ENCODE assay signal across 16 cellular contexts in genomic region chr12:10285919-10286318, GRCh38. TPM values are rescaled to one million over a fixed set of nuclear protein-coding genes. Genes with fewer than 3 reads are reported as not detected.
A peak's percentile ranks its signal among the peaks of the same experiment; 100 is the strongest.
DNase-seq lines count a peak whose midpoint lies in the region; ATAC-seq lines count a peak whose summit lies in the region.
"Had no signal": no experiment of that assay in that cellular context is flagged by ENCODE, and none has a peak within 500 bp of the region (broad histone marks: within the 10 kb centered on the region; RNA-seq: fewer than 3 reads in every experiment).

No MANE protein-coding gene starts in this region.

- H3K27ac Mint-ChIP-seq in activated CD8-positive, alpha-beta T cell treated with anti-CD3 and anti-CD28 coated beads, Interleukin-2, amount 10 ng/mL, durations not matched to agents 7 days and 5 days, result peak overlapping the region; percentile 26
- H3K27ac Mint-ChIP-seq in naive thymus-derived CD4-positive, alpha-beta T cell, result no peak overlapping the region

- ATAC-seq in activated CD8-positive, alpha-beta T cell treated with anti-CD3 and anti-CD28 coated beads, Interleukin-2, amount 10 ng/mL, durations not matched to agents 7 days and 5 days, result peak; percentile 51
- peak; percentile 46 for ATAC-seq in naive thymus-derived CD4-positive, alpha-beta T cell
- ATAC-seq in left lobe of liver, result no peak
- no peak for ATAC-seq in Right ventricle myocardium superior (ENCODE audit: poor library complexity)

- no peak overlapping the region for H3K4me3 Mint-ChIP-seq in activated CD8-positive, alpha-beta T cell treated with anti-CD3 and anti-CD28 coated beads, Interleukin-2, amount 10 ng/mL, durations not matched to agents 7 days and 5 days
- H3K4me3 Mint-ChIP-seq in naive thymus-derived CD4-positive, alpha-beta T cell, result peak overlapping the region in 1 of 10 donors; percentile 26

- POLR2A ChIA-PET in activated CD8-positive, alpha-beta T cell treated with anti-CD3 and anti-CD28 coated beads, Interleukin-2, amount 10 ng/mL, durations not matched to agents 7 days and 5 days (lab: Charles Lee), result no interaction called here
- POLR2A ChIA-PET in naive thymus-derived CD4-positive, alpha-beta T cell (lab: Charles Lee), result no interaction called here

- H3K4me1 ChIP-seq in naive thymus-derived CD4-positive, alpha-beta T cell (ENCODE audit: control insufficient read depth in 2 of 2, insufficient read depth in 2 of 2, low read length in 2 of 2), result peaks cover 0 to 16% of the 10 kb centered on the region in 2 donors
- H3K4me1 ChIP-seq: prostate gland had no signal

- no peaks in the 10 kb centered on the region for H3K27me3 Mint-ChIP-seq in activated CD8-positive, alpha-beta T cell treated with anti-CD3 and anti-CD28 coated beads, Interleukin-2, amount 10 ng/mL, durations not matched to agents 7 days and 5 days (ENCODE audit: low read depth)
- peaks cover 0 to 14% (median 6%) of the 10 kb centered on the region in 5 donors for H3K27me3 Mint-ChIP-seq in naive thymus-derived CD4-positive, alpha-beta T cell

- no peaks in the 10 kb centered on the region for H3K9me3 ChIP-seq in naive thymus-derived CD4-positive, alpha-beta T cell (ENCODE audit: control insufficient read depth in 2 of 3, low read length in 3 of 3)
- H3K9me3 ChIP-seq: prostate gland had no signal

- intact Hi-C loops in naive thymus-derived CD4-positive, alpha-beta T cell (cut with micrococcal nuclease), result no loop called here
- intact Hi-C loops in Right ventricle myocardium superior (cut with DNase I), result no loop called here

- H3K36me3 Mint-ChIP-seq in activated CD8-positive, alpha-beta T cell treated with anti-CD3 and anti-CD28 coated beads, Interleukin-2, amount 10 ng/mL, durations not matched to agents 7 days and 5 days (ENCODE audit: low read depth), result no peaks in the 10 kb centered on the region
- peaks cover 0 to 2% (median 0%) of the 10 kb centered on the region in 5 donors for H3K36me3 Mint-ChIP-seq in naive thymus-derived CD4-positive, alpha-beta T cell

- CTCF ChIA-PET in activated CD8-positive, alpha-beta T cell treated with anti-CD3 and anti-CD28 coated beads, Interleukin-2, amount 10 ng/mL, durations not matched to agents 7 days and 5 days (lab: Charles Lee), result interaction anchor here (0.6 kb wide), 2 partner anchors 28 to 331 kb away, joined by 3 to 7 read pairs; no protein-coding TSS in a partner anchor
- CTCF ChIA-PET in naive thymus-derived CD4-positive, alpha-beta T cell (lab: Charles Lee), result interaction anchor here (0.7 kb wide), 1 partner anchor 19 kb away, joined by 3 read pairs; no protein-coding TSS in a partner anchor

- H3K9me3 Mint-ChIP-seq in activated CD8-positive, alpha-beta T cell treated with anti-CD3 and anti-CD28 coated beads, Interleukin-2, amount 10 ng/mL, durations not matched to agents 7 days and 5 days (ENCODE audit: insufficient read depth), result peaks cover 4% of the 10 kb centered on the region
- peaks cover 0 to 2% (median 0%) of the 10 kb centered on the region in 11 donors for H3K9me3 Mint-ChIP-seq in naive thymus-derived CD4-positive, alpha-beta T cell

- H3K27ac ChIP-seq in naive thymus-derived CD4-positive, alpha-beta T cell (ENCODE audit: low read depth, low read length), result no peak overlapping the region
- H3K27ac ChIP-seq: prostate gland had no signal

- no peaks in the 10 kb centered on the region for H3K27me3 ChIP-seq in naive thymus-derived CD4-positive, alpha-beta T cell (ENCODE audit: control insufficient read depth in 2 of 2, insufficient read depth in 2 of 2, low read length in 2 of 2)

- no peaks in the 10 kb centered on the region for H3K36me3 ChIP-seq in naive thymus-derived CD4-positive, alpha-beta T cell (ENCODE audit: control insufficient read depth in 2 of 3, insufficient read depth in 3 of 3, low read length in 3 of 3)
- H3K36me3 ChIP-seq: prostate gland had no signal

- no peak overlapping the region for H3K4me3 ChIP-seq in naive thymus-derived CD4-positive, alpha-beta T cell (ENCODE audit: low read length)
- H3K4me3 ChIP-seq: prostate gland had no signal

- DNase-seq in stimulated activated CD4-positive, alpha-beta T cell treated with anti-CD3 and anti-CD28 coated beads, Interleukin-1b, Interleukin-23, amount 100 ng/mL, for 48 hours, result peak; percentile 28
- DNase-seq in stimulated activated CD4-positive, alpha-beta T cell treated with anti-CD3 and anti-CD28 coated beads, Interleukin-12 subunit alpha, Interleukin-12 subunit beta, amount 100 ng/mL, for 4 hours, result no peak
- DNase-seq in activated CD8-positive, alpha-beta T cell treated with anti-CD3 and anti-CD28 coated beads, Interleukin-2, amount 10 ng/mL, durations not matched to agents 7 days and 5 days, result peak; percentile 43
- no peak for DNase-seq in naive thymus-derived CD4-positive, alpha-beta T cell
- no peak for DNase-seq in left lobe of liver (ENCODE audit: low spot score)
- DNase-seq in germinal center (ENCODE audit: low spot score), result no peak
- no peak for DNase-seq in Right ventricle myocardium superior
- no peak for DNase-seq in NCI-H510A treated with DMSO at 0.1 percent for 48 hours (lab: John Stamatoyannopoulos, UW)
- DNase-seq: effector memory CD4-positive, alpha-beta T cell; GDM1; NCI-H187 treated with DMSO at 0.1 percent for 48 hours; NCI-H524 treated with DMSO at 0.1 percent for 48 hours; T-helper 1 cell had no signal

- peaks cover 22% of the 10 kb centered on the region for H3K4me1 Mint-ChIP-seq in activated CD8-positive, alpha-beta T cell treated with anti-CD3 and anti-CD28 coated beads, Interleukin-2, amount 10 ng/mL, durations not matched to agents 7 days and 5 days (ENCODE audit: low read depth)
- peaks cover 0 to 13% (median 0%) of the 10 kb centered on the region in 7 donors for H3K4me1 Mint-ChIP-seq in naive thymus-derived CD4-positive, alpha-beta T cell

RNA-seq across cellular contexts. Expression of gene KLRD1, which starts 21.8 kb away (rescaled TPM):
- 1 to 10 TPM; 7.6 to 8.8 TPM for total RNA-seq in activated CD8-positive, alpha-beta T cell treated with anti-CD3 and anti-CD28 coated beads, Interleukin-2, amount 10 ng/mL, durations not matched to agents 7 days and 5 days
- 10 to 100 TPM in 1 of 5 experiments, 1 to 10 TPM in 3, under 1 TPM in 1; 0.92 to 82.5 (median 1.7) TPM for total RNA-seq in naive thymus-derived CD4-positive, alpha-beta T cell
- polyA plus RNA-seq in naive thymus-derived CD4-positive, alpha-beta T cell, result 1 to 10 TPM in 1 of 2 donors, under 1 TPM in 1; 0.68 to 1.9 TPM
- total RNA-seq in left lobe of liver (0.53 TPM), Right ventricle myocardium superior (1.6 TPM)
- total RNA-seq: MCF 10A, RPMI7951 had no signal

Comparison
In these comparisons a context has a peak if more than half of its experiments do, and no peak if none do; other contexts are left out.
1. DNase-seq: peak in stimulated activated CD4-positive, alpha-beta T cell treated with anti-CD3 and anti-CD28 coated beads, Interleukin-1b, Interleukin-23, amount 100 ng/mL, for 48 hours (single experiment) and activated CD8-positive, alpha-beta T cell treated with anti-CD3 and anti-CD28 coated beads, Interleukin-2, amount 10 ng/mL, durations not matched to agents 7 days and 5 days (single experiment); none in stimulated activated CD4-positive, alpha-beta T cell treated with anti-CD3 and anti-CD28 coated beads, Interleukin-12 subunit alpha, Interleukin-12 subunit beta, amount 100 ng/mL, for 4 hours (single experiment), naive thymus-derived CD4-positive, alpha-beta T cell (0 of 9), left lobe of liver (single experiment), germinal center (single experiment), Right ventricle myocardium superior (single experiment) and NCI-H510A treated with DMSO at 0.1 percent for 48 hours (single experiment).
2. ATAC-seq: peak in activated CD8-positive, alpha-beta T cell treated with anti-CD3 and anti-CD28 coated beads, Interleukin-2, amount 10 ng/mL, durations not matched to agents 7 days and 5 days (single experiment) and naive thymus-derived CD4-positive, alpha-beta T cell (single experiment); none in left lobe of liver (single experiment) and Right ventricle myocardium superior (single experiment).